In the genomic region with DNA sequence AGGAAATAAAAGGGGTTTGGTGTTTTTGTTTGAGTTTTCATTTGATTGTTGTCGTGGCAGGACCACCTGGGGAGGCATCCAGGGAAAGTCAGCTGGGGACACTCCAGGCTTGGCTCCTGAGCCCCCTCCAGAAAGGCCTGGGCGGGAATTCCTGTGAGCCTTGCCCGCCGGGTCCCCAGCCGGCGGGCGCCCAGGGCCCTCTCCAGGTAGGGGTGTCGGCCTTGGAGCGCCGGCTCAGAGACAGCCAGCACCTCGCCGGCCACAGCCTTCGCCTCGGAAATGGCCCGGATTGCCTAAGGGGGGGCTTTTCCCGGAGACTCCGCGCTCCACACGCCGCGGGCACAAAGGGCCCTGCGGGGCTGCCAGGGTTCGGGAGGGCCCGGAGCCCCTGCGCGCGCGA, we compare ENCODE assay signal across 19 cellular contexts.
DNase-seq lines count a peak whose midpoint lies in the region; ATAC-seq and TF ChIP-seq lines count a peak whose summit lies in the region.
"Had no signal": no experiment of that assay in that cellular context is flagged by ENCODE, and none has a peak within 500 bp of the region (broad histone marks: within the 10 kb centered on the region; RNA-seq: fewer than 3 reads in every experiment).

No MANE protein-coding gene starts in this region.

- no peaks in the 10 kb centered on the region for H3K36me3 Mint-ChIP-seq in activated CD8-positive, alpha-beta T cell treated with anti-CD3 and anti-CD28 coated beads for 36 hours (ENCODE audit: low read depth)
- H3K36me3 Mint-ChIP-seq in naive thymus-derived CD4-positive, alpha-beta T cell: no peaks in the 10 kb centered on the region
- H3K36me3 Mint-ChIP-seq: activated naive CD4-positive, alpha-beta T cell treated with anti-CD3 and anti-CD28 coated beads, Interleukin-2, amount 10 ng/mL, durations not matched to agents 7 days and 5 days had no signal

- no peaks in the 10 kb centered on the region for H3K36me3 ChIP-seq in naive thymus-derived CD4-positive, alpha-beta T cell (ENCODE audit: control insufficient read depth in 2 of 3, insufficient read depth in 3 of 3, low read length in 3 of 3)

- DNase-seq in stimulated activated naive CD8-positive, alpha-beta T cell treated with anti-CD3 and anti-CD28 coated beads, Interleukin-15, amount 100 ng/mL, for 72 hours: no peak
- DNase-seq in stimulated activated naive CD8-positive, alpha-beta T cell treated with anti-CD3 and anti-CD28 coated beads, Interleukin-15, Interleukin-2, amounts not matched to agents 100 U/mL and 50 U/mL, for 24 hours: no peak
- DNase-seq in activated CD8-positive, alpha-beta T cell treated with anti-CD3 and anti-CD28 coated beads for 36 hours: no peak
- no peak for DNase-seq in naive thymus-derived CD4-positive, alpha-beta T cell
- no peak for DNase-seq in RWPE1 (ENCODE audit: low spot score)
- DNase-seq: body of pancreas, GF-D8, kidney glomerular epithelial cell, MV-4-11, NCI-H2029 treated with DMSO at 0.1 percent for 48 hours, NCI-H446, PC-3, SIG-M5 had no signal

- peaks cover 19% of the 10 kb centered on the region for H3K4me1 Mint-ChIP-seq in stimulated activated naive CD8-positive, alpha-beta T cell treated with anti-CD3 and anti-CD28 coated beads, Interleukin-15, amount 100 ng/mL, for 72 hours
- peaks cover 13% of the 10 kb centered on the region for H3K4me1 Mint-ChIP-seq in activated CD8-positive, alpha-beta T cell treated with anti-CD3 and anti-CD28 coated beads for 36 hours (ENCODE audit: low read depth)
- peaks cover 6 to 31% (median 24%) of the 10 kb centered on the region in 7 donors for H3K4me1 Mint-ChIP-seq in naive thymus-derived CD4-positive, alpha-beta T cell

- H3K9me3 ChIP-seq in naive thymus-derived CD4-positive, alpha-beta T cell (ENCODE audit: control insufficient read depth in 2 of 3, low read length in 3 of 3): no peaks in the 10 kb centered on the region
- H3K9me3 ChIP-seq: body of pancreas had no signal

- no peaks in the 10 kb centered on the region for H3K9me3 Mint-ChIP-seq in stimulated activated naive CD8-positive, alpha-beta T cell treated with anti-CD3 and anti-CD28 coated beads, Interleukin-15, amount 100 ng/mL, for 72 hours
- no peaks in the 10 kb centered on the region for H3K9me3 Mint-ChIP-seq in activated CD8-positive, alpha-beta T cell treated with anti-CD3 and anti-CD28 coated beads for 36 hours
- H3K9me3 Mint-ChIP-seq in naive thymus-derived CD4-positive, alpha-beta T cell: no peaks in the 10 kb centered on the region
- H3K9me3 Mint-ChIP-seq: activated naive CD4-positive, alpha-beta T cell treated with anti-CD3 and anti-CD28 coated beads, Interleukin-2, amount 10 ng/mL, durations not matched to agents 7 days and 5 days; activated T-cell treated with anti-CD3 and anti-CD28 coated beads, Interleukin-2, amount 50 U/mL, for 72 hours; H9 had no signal

- no peaks in the 10 kb centered on the region for H3K27me3 Mint-ChIP-seq in stimulated activated naive CD8-positive, alpha-beta T cell treated with anti-CD3 and anti-CD28 coated beads, Interleukin-15, amount 100 ng/mL, for 72 hours
- H3K27me3 Mint-ChIP-seq in activated CD8-positive, alpha-beta T cell treated with anti-CD3 and anti-CD28 coated beads for 36 hours: no peaks in the 10 kb centered on the region
- peaks cover 0 to 7% (median 0%) of the 10 kb centered on the region in 5 donors for H3K27me3 Mint-ChIP-seq in naive thymus-derived CD4-positive, alpha-beta T cell

- peak overlapping the region; percentile 62 for H3K27ac ChIP-seq in naive thymus-derived CD4-positive, alpha-beta T cell (ENCODE audit: low read depth, low read length)
- no peak overlapping the region for H3K27ac ChIP-seq in RWPE1
- H3K27ac ChIP-seq: body of pancreas, KMS-11 had no signal

- no peaks in the 10 kb centered on the region for H3K27me3 ChIP-seq in naive thymus-derived CD4-positive, alpha-beta T cell (ENCODE audit: control insufficient read depth in 2 of 2, insufficient read depth in 2 of 2, low read length in 2 of 2)
- H3K27me3 ChIP-seq: body of pancreas had no signal

- intact Hi-C loops in activated CD8-positive, alpha-beta T cell treated with anti-CD3 and anti-CD28 coated beads for 36 hours (cut with micrococcal nuclease): no loop called here
- intact Hi-C loops in naive thymus-derived CD4-positive, alpha-beta T cell (cut with micrococcal nuclease): loop anchor here in 1 of 2 donors (5.0 kb wide), 1 partner anchor 47 kb away; no protein-coding TSS in a partner anchor

- POLR2A ChIA-PET in activated CD8-positive, alpha-beta T cell treated with anti-CD3 and anti-CD28 coated beads for 36 hours (lab: Charles Lee): no interaction called here
- POLR2A ChIA-PET in naive thymus-derived CD4-positive, alpha-beta T cell (lab: Charles Lee): no interaction called here
- POLR2A ChIA-PET in RWPE1 (lab: Yijun Ruan, JAX; ENCODE audit: low non-redundant PET): no interaction called here

- peaks cover 0 to 9% of the 10 kb centered on the region in 2 donors for H3K4me1 ChIP-seq in naive thymus-derived CD4-positive, alpha-beta T cell (ENCODE audit: control insufficient read depth in 2 of 2, insufficient read depth in 2 of 2, low read length in 2 of 2)

- peak; percentile 9 for ATAC-seq in stimulated activated naive CD8-positive, alpha-beta T cell treated with anti-CD3 and anti-CD28 coated beads, Interleukin-15, amount 100 ng/mL, for 72 hours
- ATAC-seq in stimulated activated naive CD8-positive, alpha-beta T cell treated with anti-CD3 and anti-CD28 coated beads, Interleukin-15, Interleukin-2, amounts not matched to agents 100 U/mL and 50 U/mL, for 24 hours: no peak
- no peak for ATAC-seq in activated CD8-positive, alpha-beta T cell treated with anti-CD3 and anti-CD28 coated beads for 36 hours
- no peak for ATAC-seq in naive thymus-derived CD4-positive, alpha-beta T cell
- ATAC-seq in HG02610 (IDR thresholded peaks at IDR 0.05; ENCODE audit: unreplicated experiment) (no peak), HG02623 (IDR thresholded peaks at IDR 0.05; ENCODE audit: unreplicated experiment) (no peak)
- ATAC-seq: body of pancreas, PC-3 had no signal

- peak overlapping the region in 1 of 2 donors; percentile 60 for H3K4me3 Mint-ChIP-seq in stimulated activated naive CD8-positive, alpha-beta T cell treated with anti-CD3 and anti-CD28 coated beads, Interleukin-15, amount 100 ng/mL, for 72 hours
- no peak overlapping the region for H3K4me3 Mint-ChIP-seq in activated CD8-positive, alpha-beta T cell treated with anti-CD3 and anti-CD28 coated beads for 36 hours
- H3K4me3 Mint-ChIP-seq in naive thymus-derived CD4-positive, alpha-beta T cell: peak overlapping the region in 7 of 10 donors; percentile 28 to 86 (median 68)
- H3K4me3 Mint-ChIP-seq: H9 had no signal

- peak overlapping the region in 1 of 2 donors; percentile 34 for H3K27ac Mint-ChIP-seq in stimulated activated naive CD8-positive, alpha-beta T cell treated with anti-CD3 and anti-CD28 coated beads, Interleukin-15, amount 100 ng/mL, for 72 hours
- peak overlapping the region; percentile 46 for H3K27ac Mint-ChIP-seq in activated CD8-positive, alpha-beta T cell treated with anti-CD3 and anti-CD28 coated beads for 36 hours
- H3K27ac Mint-ChIP-seq in naive thymus-derived CD4-positive, alpha-beta T cell: peak overlapping the region in 5 of 9 donors; percentile 47 to 85 (median 70)

- H3K4me3 ChIP-seq in naive thymus-derived CD4-positive, alpha-beta T cell (ENCODE audit: low read length): no peak overlapping the region
- H3K4me3 ChIP-seq: body of pancreas had no signal

- TF ChIP-seq CTCF in activated CD8-positive, alpha-beta T cell treated with anti-CD3 and anti-CD28 coated beads for 36 hours (IDR thresholded peaks at IDR 0.05): no peak
- no peak for TF ChIP-seq CTCF in RWPE1 (conservative IDR thresholded peaks at IDR 0.05; ENCODE audit: low read depth)

- CTCF ChIA-PET in activated CD8-positive, alpha-beta T cell treated with anti-CD3 and anti-CD28 coated beads for 36 hours (lab: Charles Lee): no interaction called here
- CTCF ChIA-PET in naive thymus-derived CD4-positive, alpha-beta T cell (lab: Charles Lee): interaction anchor here (0.7 kb wide), 1 partner anchor 487 kb away, joined by 3 read pairs; no protein-coding TSS in a partner anchor
- CTCF ChIA-PET in RWPE1 (lab: Yijun Ruan, JAX): no interaction called here
